Comparison of ENCODE assay signal across 8 cellular contexts in genomic region chr5:141636106-141636412, GRCh38. TPM values are rescaled to one million over a fixed set of nuclear protein-coding genes. Genes with fewer than 3 reads are reported as not detected.
DNase-seq lines count a peak whose midpoint lies in the region; ATAC-seq, FAIRE-seq and TF ChIP-seq lines count a peak whose summit lies in the region.

No MANE protein-coding gene starts in this region.

- TF ChIP-seq CTCF in astrocyte (IDR thresholded peaks at IDR 0.05; ENCODE audit: insufficient read depth, low read depth, low read length) (no peak), liver (IDR thresholded peaks at IDR 0.05; ENCODE audit: low read depth, low read length, missing input control) (no peak), thyroid gland (IDR thresholded peaks at IDR 0.05) (no peak)

- no peak for FAIRE-seq in astrocyte (lab: Jason Lieb, UNC)

- H3K4me2 ChIP-seq in astrocyte (ENCODE audit: low read length) = peak overlapping the region; percentile 98

- peaks cover 1% of the 10 kb centered on the region for H3K27me3 Mint-ChIP-seq in activated T-cell treated with anti-CD3 and anti-CD28 coated beads, Interleukin-2, amount 50 U/mL, for 4 hours (ENCODE audit: low read depth)
- H3K27me3 Mint-ChIP-seq in astrocyte (ENCODE audit: low read depth, unreplicated experiment) = no peaks in the 10 kb centered on the region

- H3K4me3 ChIP-seq in astrocyte (ENCODE audit: insufficient read depth, low read depth, low read length) (peak overlapping the region; percentile 95), liver (ENCODE audit: low read depth in 1 of 3, low read length in 3 of 3) (peak overlapping the region; percentile 75 to 94 (median 89)), thyroid gland (replicated peaks in 1 of 3) (peak overlapping the region; percentile 70 to 99 (median 76))

- H4K20me1 ChIP-seq in astrocyte (ENCODE audit: insufficient read depth, low read length) = peaks cover 60% of the 10 kb centered on the region

- H3K4me1 ChIP-seq in astrocyte (ENCODE audit: insufficient read depth, low read length) = peaks cover 20% of the 10 kb centered on the region
- peaks cover 9 to 32% (median 21%) of the 10 kb centered on the region in 4 donors for H3K4me1 ChIP-seq in liver (ENCODE audit: control insufficient read depth in 4 of 4, insufficient read depth in 4 of 4, low read length in 3 of 4)
- H3K4me1 ChIP-seq in thyroid gland = peaks cover 30 to 34% of the 10 kb centered on the region in 2 donors

- TF ChIP-seq RAD21 in liver (IDR thresholded peaks at IDR 0.05) = no peak

- ATAC-seq in activated T-cell treated with anti-CD3 and anti-CD28 coated beads, Interleukin-2, amount 50 U/mL, for 4 hours = no peak
- no peak for ATAC-seq in HG02610 (IDR thresholded peaks at IDR 0.05; ENCODE audit: unreplicated experiment)

- H3K9me3 Mint-ChIP-seq in activated T-cell treated with anti-CD3 and anti-CD28 coated beads, Interleukin-2, amount 50 U/mL, for 4 hours = no peaks in the 10 kb centered on the region
- no peaks in the 10 kb centered on the region for H3K9me3 Mint-ChIP-seq in astrocyte (ENCODE audit: unreplicated experiment)

- intact Hi-C loops in thyroid gland (cut with DNase I) = no loop called here

- 5% methylated on average over 4 of the region's 4 CpGs for WGBS in liver
- WGBS in thyroid gland, 2 donors = 2 to 15% methylated on average over 4 of the region's 4 CpGs

- H3K36me3 ChIP-seq in astrocyte (ENCODE audit: insufficient read depth, low read length) (peaks cover 4% of the 10 kb centered on the region), liver (ENCODE audit: control insufficient read depth in 4 of 4, insufficient read depth in 3 of 4, low read depth in 1 of 4, low read length in 3 of 4) (no peaks in the 10 kb centered on the region), thyroid gland (no peaks in the 10 kb centered on the region)

- H3K27ac ChIP-seq in astrocyte (ENCODE audit: low read depth, low read length) = peak overlapping the region; percentile 63
- H3K27ac ChIP-seq in liver (ENCODE audit: low read depth in 1 of 2, low read length in 2 of 2) = peak overlapping the region; percentile 85 to 86
- peak overlapping the region in 1 of 3 donors; percentile 50 for H3K27ac ChIP-seq in thyroid gland

- no peak for DNase-seq in activated T-cell treated with anti-CD3 and anti-CD28 coated beads, Interleukin-2, amount 50 U/mL, for 4 hours
- DNase-seq in activated T-cell treated with anti-CD3 and anti-CD28 coated beads for 4 hours (no peak), astrocyte (ENCODE audit: low read depth) (no peak), thyroid gland (no peak), ecto neural progenitor cell (ENCODE audit: low spot score) (no peak), NCI-H526 treated with DMSO at 0.1 percent for 48 hours (lab: John Stamatoyannopoulos, UW) (no peak)

- no peak for TF ChIP-seq POLR2A in thyroid gland (IDR thresholded peaks at IDR 0.05)

- H3K79me2 ChIP-seq in astrocyte (ENCODE audit: insufficient read depth, low read length) = peaks cover 51% of the 10 kb centered on the region

- H3K4me3 Mint-ChIP-seq in activated T-cell treated with anti-CD3 and anti-CD28 coated beads, Interleukin-2, amount 50 U/mL, for 4 hours = peak overlapping the region; percentile 92
- H3K4me3 Mint-ChIP-seq in astrocyte (ENCODE audit: unreplicated experiment) = peak overlapping the region; percentile 97

- peak overlapping the region; percentile 89 for H2AFZ ChIP-seq in astrocyte (ENCODE audit: low read depth, low read length)

- H3K36me3 Mint-ChIP-seq in activated T-cell treated with anti-CD3 and anti-CD28 coated beads, Interleukin-2, amount 50 U/mL, for 4 hours (ENCODE audit: insufficient read depth) = peaks cover 14% of the 10 kb centered on the region
- H3K36me3 Mint-ChIP-seq in astrocyte (ENCODE audit: low read depth, unreplicated experiment) = peaks cover 8% of the 10 kb centered on the region

- H3K9me3 ChIP-seq in astrocyte (ENCODE audit: insufficient read depth, low read depth, low read length) = no peaks in the 10 kb centered on the region
- no peaks in the 10 kb centered on the region for H3K9me3 ChIP-seq in liver (ENCODE audit: control insufficient read depth in 4 of 4, low read length in 3 of 4)
- no peaks in the 10 kb centered on the region for H3K9me3 ChIP-seq in thyroid gland

- H3K27ac Mint-ChIP-seq in astrocyte (ENCODE audit: unreplicated experiment) = peak overlapping the region; percentile 77

- no peaks in the 10 kb centered on the region for H3K27me3 ChIP-seq in astrocyte (ENCODE audit: insufficient read depth, low read length)
- H3K27me3 ChIP-seq in liver (ENCODE audit: control insufficient read depth in 4 of 4, insufficient read depth in 4 of 4, low read length in 3 of 4) = no peaks in the 10 kb centered on the region
- no peaks in the 10 kb centered on the region for H3K27me3 ChIP-seq in thyroid gland

- H3K9ac ChIP-seq in astrocyte (ENCODE audit: low read length) (peak overlapping the region; percentile 93), liver (ENCODE audit: low read depth in 1 of 2, low read length in 2 of 2) (peak overlapping the region; percentile 75 to 87)

- H3K4me1 Mint-ChIP-seq in activated T-cell treated with anti-CD3 and anti-CD28 coated beads, Interleukin-2, amount 50 U/mL, for 4 hours (ENCODE audit: low read depth) = peaks cover 35% of the 10 kb centered on the region
- H3K4me1 Mint-ChIP-seq in astrocyte (ENCODE audit: low read depth, unreplicated experiment) = peaks cover 14% of the 10 kb centered on the region

TF ChIP-seq in liver, 16 proteins besides CTCF, POLR2A, EP300 and RAD21:
- TF ChIP-seq RXRA (IDR thresholded peaks at IDR 0.05) (peak in 1 of 2 donors; percentile 4), EGR1 (IDR thresholded peaks at IDR 0.05; ENCODE audit: low read depth in 2 of 2) (no peak)

RNA-seq across cellular contexts. Expression of gene HDAC3, which starts 0.6 kb away (rescaled TPM):
- 10 to 100 TPM; 66.1 to 73.8 (median 71.7) TPM for total RNA-seq in activated T-cell treated with anti-CD3 and anti-CD28 coated beads, Interleukin-2, amount 50 U/mL, for 4 hours
- total RNA-seq in astrocyte = 60.7 and 63.8 TPM in 2 replicates
- 10 to 100 TPM; 42.3 to 45.3 TPM for total RNA-seq in liver
- 10 to 100 TPM; 20.1 to 28.0 TPM for polyA plus RNA-seq in liver
- 10 to 100 TPM; 44.2 to 62.7 (median 54.6) TPM for total RNA-seq in thyroid gland

RNA-seq across cellular contexts. Expression of gene RELL2, which starts 0.7 kb away (rescaled TPM):
- 10 to 100 TPM; 25.8 to 30.4 (median 29.5) TPM for total RNA-seq in activated T-cell treated with anti-CD3 and anti-CD28 coated beads, Interleukin-2, amount 50 U/mL, for 4 hours
- 12.2 and 12.9 TPM in 2 replicates for total RNA-seq in astrocyte
- 1 to 10 TPM in 1 of 2 donors, under 1 TPM in 1; 0.47 to 1.3 TPM for total RNA-seq in liver
- 1 to 10 TPM in 1 of 2 donors, under 1 TPM in 1; 0.61 to 1.2 TPM for polyA plus RNA-seq in liver
- 1 to 10 TPM; 2.4 to 5.7 (median 4.6) TPM for total RNA-seq in thyroid gland

RNA-seq across cellular contexts. Expression of gene FCHSD1, which starts 15.2 kb away (rescaled TPM):
- total RNA-seq in activated T-cell treated with anti-CD3 and anti-CD28 coated beads, Interleukin-2, amount 50 U/mL, for 4 hours = 10 to 100 TPM; 20.5 to 29.7 (median 22.1) TPM
- total RNA-seq in astrocyte = 39.4 and 40.6 TPM in 2 replicates
- 1 to 10 TPM; 2.4 to 6.4 TPM for total RNA-seq in liver
- polyA plus RNA-seq in liver = 1 to 10 TPM; 1.3 to 2.1 TPM
- total RNA-seq in thyroid gland = 10 to 100 TPM; 15.2 to 28.3 (median 22.7) TPM

RNA-seq across cellular contexts. Expression of gene DIAPH1, which starts 17.3 kb away (rescaled TPM):
- total RNA-seq in activated T-cell treated with anti-CD3 and anti-CD28 coated beads, Interleukin-2, amount 50 U/mL, for 4 hours = 100 to 1,000 TPM; 243 to 289 (median 269) TPM
- total RNA-seq in astrocyte (63.5 and 78.8 TPM in 2 replicates), liver (10 to 100 TPM; 51.5 to 73.9 TPM), thyroid gland (100 to 1,000 TPM in 1 of 4 donors, 10 to 100 TPM in 3; 82.1 to 103 (median 89.7) TPM)
- polyA plus RNA-seq in liver = 10 to 100 TPM; 67.8 to 74.7 TPM

RNA-seq across cellular contexts. Expression of gene ARAP3, which starts 46.0 kb away (rescaled TPM):
- total RNA-seq in activated T-cell treated with anti-CD3 and anti-CD28 coated beads, Interleukin-2, amount 50 U/mL, for 4 hours = 1 to 10 TPM in 2 of 3 donors, under 1 TPM in 1; 0.56 to 2.0 (median 1.1) TPM
- total RNA-seq in astrocyte (14.9 and 17.4 TPM in 2 replicates), liver (1 to 10 TPM; 1.9 to 4.7 TPM), thyroid gland (10 to 100 TPM in 1 of 4 donors, 1 to 10 TPM in 3; 5.4 to 11.7 (median 8.3) TPM)
- polyA plus RNA-seq in liver = 1 to 10 TPM; 1.6 to 2.3 TPM
